Comparison of ENCODE assay signal across 11 cellular contexts in genomic region chr9:106621299-106621920, GRCh38.
DNase-seq lines count a peak whose midpoint lies in the region; ATAC-seq and TF ChIP-seq lines count a peak whose summit lies in the region.
"Had no signal": no experiment of that assay in that cellular context is flagged by ENCODE, and none has a peak within 500 bp of the region (broad histone marks: within the 10 kb centered on the region; RNA-seq: fewer than 3 reads in every experiment).

No MANE protein-coding gene starts in this region.

- H3K27ac Mint-ChIP-seq in neural progenitor cell = peak overlapping the region; percentile 94
- H3K27ac Mint-ChIP-seq: activated naive CD4-positive, alpha-beta T cell treated with anti-CD3 and anti-CD28 coated beads, Interleukin-2, amount 10 ng/mL, durations not matched to agents 7 days and 5 days had no signal

- intact Hi-C loops in vagina (cut with DNase I) = no loop called here

- H3K4me1 ChIP-seq in fibroblast of lung (ENCODE audit: control insufficient read depth, extremely low read depth, insufficient read depth, low read length) (no peaks in the 10 kb centered on the region), neural progenitor cell (peaks cover 43% of the 10 kb centered on the region), vagina (no peaks in the 10 kb centered on the region)
- H3K4me1 ChIP-seq: A549 had no signal

- peaks cover 26% of the 10 kb centered on the region for H3F3A ChIP-seq in neural progenitor cell (ENCODE audit: low read depth)

- H3K9me3 ChIP-seq in fibroblast of lung (ENCODE audit: control insufficient read depth, insufficient read depth, low read depth, low read length) (no peaks in the 10 kb centered on the region), neural progenitor cell (ENCODE audit: low read depth) (no peaks in the 10 kb centered on the region), vagina (no peaks in the 10 kb centered on the region)
- H3K9me3 ChIP-seq: A549, thoracic aorta had no signal

- H3K27me3 ChIP-seq in fibroblast of lung (ENCODE audit: control insufficient read depth, insufficient read depth, low read length) (no peaks in the 10 kb centered on the region), neural progenitor cell (no peaks in the 10 kb centered on the region), vagina (no peaks in the 10 kb centered on the region)

- H3K4me3 Mint-ChIP-seq in neural progenitor cell = peak overlapping the region; percentile 80
- H3K4me3 Mint-ChIP-seq: activated naive CD4-positive, alpha-beta T cell treated with anti-CD3 and anti-CD28 coated beads, Interleukin-2, amount 10 ng/mL, durations not matched to agents 7 days and 5 days had no signal

- H2AFZ ChIP-seq in fibroblast of lung (ENCODE audit: low read length) = no peak overlapping the region
- H2AFZ ChIP-seq in neural progenitor cell (replicated peaks) = no peak overlapping the region

- H3K27me3 Mint-ChIP-seq in neural progenitor cell (ENCODE audit: insufficient read depth, low read depth) = no peaks in the 10 kb centered on the region
- H3K27me3 Mint-ChIP-seq: activated naive CD4-positive, alpha-beta T cell treated with anti-CD3 and anti-CD28 coated beads, Interleukin-2, amount 10 ng/mL, durations not matched to agents 7 days and 5 days had no signal

- TF ChIP-seq CTCF in fibroblast of lung (conservative IDR thresholded peaks at IDR 0.05 in 1 of 2, IDR thresholded peaks at IDR 0.05 in 1 of 2; ENCODE audit: low read depth in 1 of 2, low read length in 2 of 2) = no peak
- TF ChIP-seq CTCF in neural progenitor cell (IDR thresholded peaks at IDR 0.05) = no peak
- TF ChIP-seq CTCF in vagina (IDR thresholded peaks at IDR 0.05) = no peak
- TF ChIP-seq CTCF in GM13977 (IDR thresholded peaks at IDR 0.05; ENCODE audit: extremely low read depth, insufficient read depth, missing control alignments) = no peak

- H3K27ac ChIP-seq in fibroblast of lung (ENCODE audit: insufficient read depth, low read length) (no peak overlapping the region), neural progenitor cell (peak overlapping the region; percentile 88), vagina (peak overlapping the region; percentile 52)
- H3K27ac ChIP-seq: A549, thoracic aorta had no signal

- no peak overlapping the region for H3K4me3 ChIP-seq in fibroblast of lung (replicated peaks in 1 of 4; ENCODE audit: control extremely low read depth in 1 of 4, insufficient read depth in 1 of 4, low read depth in 3 of 4, low read length in 4 of 4)
- peak overlapping the region; percentile 25 for H3K4me3 ChIP-seq in neural progenitor cell
- no peak overlapping the region for H3K4me3 ChIP-seq in vagina
- H3K4me3 ChIP-seq: A549, thoracic aorta had no signal

- DNase-seq in NCI-H748 (lab: John Stamatoyannopoulos, UW; ENCODE audit: unreplicated experiment) (peak; percentile 61), NCI-H748 treated with DMSO at 0.1 percent for 48 hours (lab: John Stamatoyannopoulos, UW) (no peak), fibroblast of lung (ENCODE audit: low read depth in 2 of 2) (peak; percentile 29 to 31), neural progenitor cell (ENCODE audit: low spot score) (peak; percentile 84), vagina (ENCODE audit: extremely low spot score in 2 of 2) (no peak), NCI-H1436 treated with DMSO at 0.1 percent for 48 hours (lab: John Stamatoyannopoulos, UW) (no peak), GM13977 (ENCODE audit: low spot score) (no peak), left lobe of liver (ENCODE audit: low spot score) (no peak)
- DNase-seq: activated naive CD4-positive, alpha-beta T cell treated with anti-CD3 and anti-CD28 coated beads, Interleukin-2, amount 10 ng/mL, durations not matched to agents 7 days and 5 days had no signal

- no peaks in the 10 kb centered on the region for H3K9me3 Mint-ChIP-seq in neural progenitor cell

- H3K4me1 Mint-ChIP-seq in neural progenitor cell = peaks cover 34% of the 10 kb centered on the region
- H3K4me1 Mint-ChIP-seq: activated naive CD4-positive, alpha-beta T cell treated with anti-CD3 and anti-CD28 coated beads, Interleukin-2, amount 10 ng/mL, durations not matched to agents 7 days and 5 days had no signal

- ATAC-seq in left lobe of liver = no peak
- ATAC-seq: A549 had no signal

- no peak overlapping the region for H3K4me2 ChIP-seq in fibroblast of lung (ENCODE audit: extremely low read depth, insufficient read depth, low read length)
- H3K4me2 ChIP-seq in neural progenitor cell = peak overlapping the region; percentile 73
- H3K4me2 ChIP-seq: A549 had no signal

- no peaks in the 10 kb centered on the region for H4K20me1 ChIP-seq in fibroblast of lung (ENCODE audit: control insufficient read depth, extremely low read depth, insufficient read depth, low read length)
- no peaks in the 10 kb centered on the region for H4K20me1 ChIP-seq in neural progenitor cell (ENCODE audit: low read depth)

- TF ChIP-seq POLR2A in vagina (IDR thresholded peaks at IDR 0.05) = no peak

- in situ Hi-C loops in GM13977 (cut with MboI; ENCODE audit: low pct_unique_long_range_greater_than_20kb, low sequenced_read_pairs, unreplicated experiment) = no loop called here

- no peak overlapping the region for H3K9ac ChIP-seq in fibroblast of lung (ENCODE audit: insufficient read depth, low read length)
- H3K9ac ChIP-seq in neural progenitor cell = no peak overlapping the region

- H3K36me3 Mint-ChIP-seq in neural progenitor cell = no peaks in the 10 kb centered on the region
- H3K36me3 Mint-ChIP-seq: activated naive CD4-positive, alpha-beta T cell treated with anti-CD3 and anti-CD28 coated beads, Interleukin-2, amount 10 ng/mL, durations not matched to agents 7 days and 5 days had no signal

- H3K79me2 ChIP-seq in fibroblast of lung (ENCODE audit: control insufficient read depth, insufficient read depth, low read length) (no peaks in the 10 kb centered on the region), neural progenitor cell (ENCODE audit: low read depth) (no peaks in the 10 kb centered on the region)

- H3K36me3 ChIP-seq in fibroblast of lung (ENCODE audit: control insufficient read depth, insufficient read depth, low read length) (no peaks in the 10 kb centered on the region), neural progenitor cell (no peaks in the 10 kb centered on the region), vagina (no peaks in the 10 kb centered on the region)
- H3K36me3 ChIP-seq: thoracic aorta had no signal

Comparison
In these comparisons a context has a peak if more than half of its experiments do, and no peak if none do; other contexts are left out.
1. DNase-seq: peak in NCI-H748 (single experiment), fibroblast of lung (2 of 2) and neural progenitor cell (single experiment); none in NCI-H748 treated with DMSO at 0.1 percent for 48 hours (single experiment), vagina (0 of 2), NCI-H1436 treated with DMSO at 0.1 percent for 48 hours (single experiment), GM13977 (single experiment) and left lobe of liver (single experiment).